In the genomic region with DNA sequence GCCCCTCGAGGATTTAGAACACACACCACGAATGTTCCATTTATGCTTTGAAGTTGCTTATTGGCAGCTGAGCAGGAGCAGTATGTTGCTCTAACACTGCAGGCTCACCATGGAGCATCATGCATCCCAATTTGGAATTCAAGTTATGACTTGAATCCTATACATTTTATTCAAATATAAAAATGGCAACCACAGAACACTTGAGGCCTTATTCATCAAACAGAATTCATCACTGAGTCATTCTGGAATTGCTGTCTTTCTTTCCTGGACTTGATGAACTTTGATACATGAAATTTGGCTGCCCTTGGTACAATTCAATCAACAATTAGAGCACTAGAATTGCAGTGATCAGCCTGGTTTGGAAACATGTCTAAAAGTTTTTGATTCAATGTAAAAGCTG, we compare ENCODE assay signal across 18 cellular contexts. TPM values are rescaled to one million over a fixed set of nuclear protein-coding genes. Genes with fewer than 3 reads are reported as not detected.
A peak's percentile ranks its signal among the peaks of the same experiment; 100 is the strongest.
DNase-seq lines count a peak whose midpoint lies in the region; ATAC-seq, FAIRE-seq and TF ChIP-seq lines count a peak whose summit lies in the region.
"Had no signal": no experiment of that assay in that cellular context is flagged by ENCODE, and none has a peak within 500 bp of the region (broad histone marks: within the 10 kb centered on the region; RNA-seq: fewer than 3 reads in every experiment).

No MANE protein-coding gene starts in this region.

- peaks cover 42% of the 10 kb centered on the region for H3K36me3 ChIP-seq in astrocyte (ENCODE audit: insufficient read depth, low read length)
- H3K36me3 ChIP-seq: vagina had no signal

- peak; percentile 83 for FAIRE-seq in A204.1 (lab: Jason Lieb, UNC)
- FAIRE-seq in astrocyte (lab: Jason Lieb, UNC): peak; percentile 82
- FAIRE-seq: H1 had no signal

- no peaks in the 10 kb centered on the region for H3K9me3 ChIP-seq in astrocyte (ENCODE audit: insufficient read depth, low read depth, low read length)
- H3K9me3 ChIP-seq: vagina had no signal

- H3K27ac ChIP-seq in astrocyte (ENCODE audit: low read depth, low read length): peak overlapping the region; percentile 91
- H3K27ac ChIP-seq: vagina had no signal

- H3K4me3 ChIP-seq in astrocyte (ENCODE audit: insufficient read depth, low read depth, low read length): no peak overlapping the region
- H3K4me3 ChIP-seq in foreskin fibroblast (ENCODE audit: low read depth in 1 of 2, low read length in 2 of 2): no peak overlapping the region
- H3K4me3 ChIP-seq: vagina had no signal

- H3K79me2 ChIP-seq in astrocyte (ENCODE audit: insufficient read depth, low read length): peaks cover 83% of the 10 kb centered on the region

- TF ChIP-seq CTCF in astrocyte (IDR thresholded peaks at IDR 0.05; ENCODE audit: insufficient read depth, low read depth, low read length): no peak
- no peak for TF ChIP-seq CTCF in foreskin fibroblast (IDR thresholded peaks at IDR 0.05; ENCODE audit: low read depth, low read length)

- no peaks in the 10 kb centered on the region for H3K27me3 Mint-ChIP-seq in astrocyte (ENCODE audit: low read depth, unreplicated experiment)
- H3K27me3 Mint-ChIP-seq: memory B cell had no signal

- peaks cover 6% of the 10 kb centered on the region for H3K36me3 Mint-ChIP-seq in astrocyte (ENCODE audit: low read depth, unreplicated experiment)
- H3K36me3 Mint-ChIP-seq: memory B cell, WTC11 had no signal

- peak overlapping the region; percentile 54 for H3K9ac ChIP-seq in astrocyte (ENCODE audit: low read length)

- peaks cover 63% of the 10 kb centered on the region for H3K4me1 ChIP-seq in astrocyte (ENCODE audit: insufficient read depth, low read length)

- H4K20me1 ChIP-seq in astrocyte (ENCODE audit: insufficient read depth, low read length): peaks cover 1% of the 10 kb centered on the region

- H3K4me1 Mint-ChIP-seq in astrocyte (ENCODE audit: low read depth, unreplicated experiment): peaks cover 37% of the 10 kb centered on the region
- H3K4me1 Mint-ChIP-seq: memory B cell had no signal

- no peaks in the 10 kb centered on the region for H3K9me3 Mint-ChIP-seq in astrocyte (ENCODE audit: unreplicated experiment)
- H3K9me3 Mint-ChIP-seq: memory B cell, WTC11 had no signal

- no peak overlapping the region for H2AFZ ChIP-seq in astrocyte (ENCODE audit: low read depth, low read length)

- no peak overlapping the region for H3K4me3 Mint-ChIP-seq in astrocyte (ENCODE audit: unreplicated experiment)
- H3K4me3 Mint-ChIP-seq: memory B cell, WTC11 had no signal

- no peaks in the 10 kb centered on the region for H3K27me3 ChIP-seq in astrocyte (ENCODE audit: insufficient read depth, low read length)
- H3K27me3 ChIP-seq: vagina had no signal

- ATAC-seq in GM19452 (IDR thresholded peaks at IDR 0.05; ENCODE audit: unreplicated experiment): no peak
- no peak for ATAC-seq in HG03460 (IDR thresholded peaks at IDR 0.05; ENCODE audit: unreplicated experiment)
- ATAC-seq: WTC11 had no signal

- H3K4me2 ChIP-seq in astrocyte (ENCODE audit: low read length): peak overlapping the region; percentile 41

- H3K27ac Mint-ChIP-seq in astrocyte (ENCODE audit: unreplicated experiment): peak overlapping the region; percentile 13
- H3K27ac Mint-ChIP-seq: memory B cell, WTC11 had no signal

- DNase-seq in HS-5 (ENCODE audit: low read depth) (peak; percentile 84), astrocyte (ENCODE audit: low read depth) (peak; percentile 93), foreskin fibroblast (peak; percentile 74 to 84), SKM-1 treated with dmso at 0.1 percent for 144 hours (lab: John Stamatoyannopoulos, UW; ENCODE audit: unreplicated experiment) (no peak)
- DNase-seq in stimulated activated CD4-positive, alpha-beta T cell treated with anti-CD3 and anti-CD28 coated beads, Interleukin-4, amount 100 ng/mL, for 1 hour: no peak
- DNase-seq: activated T-cell treated with anti-CD3 and anti-CD28 coated beads for 4 hours; DMS53; effector CD4-positive, alpha-beta T cell; hypothalamus; NCI-H1436 treated with DMSO at 0.1 percent for 48 hours; stimulated activated CD4-positive, alpha-beta T cell treated with anti-CD3 and anti-CD28 coated beads, Interleukin-1b, Interleukin-23, amount 100 ng/mL, for 48 hours had no signal

RNA-seq across cellular contexts. Expression of gene BLID, which starts 24.5 kb away (rescaled TPM):
- 1.1 and 1.2 TPM in 2 replicates for total RNA-seq in astrocyte
- total RNA-seq: H1, WTC11 had no signal

Comparison
In these comparisons a context has a peak if more than half of its experiments do, and no peak if none do; other contexts are left out.
1. DNase-seq: peak in HS-5 (single experiment), astrocyte (single experiment) and foreskin fibroblast (2 of 2); none in stimulated activated CD4-positive, alpha-beta T cell treated with anti-CD3 and anti-CD28 coated beads, Interleukin-4, amount 100 ng/mL, for 1 hour (single experiment) and SKM-1 treated with dmso at 0.1 percent for 144 hours (single experiment).